ENCODE assay signal across 22 cellular contexts in genomic region chr7:246451-246850, GRCh38. TPM values are rescaled to one million over a fixed set of nuclear protein-coding genes. Genes with fewer than 3 reads are reported as not detected.
A peak's percentile ranks its signal among the peaks of the same experiment; 100 is the strongest.
DNase-seq lines count a peak whose midpoint lies in the region; ATAC-seq and TF ChIP-seq lines count a peak whose summit lies in the region.
"Had no signal": no experiment of that assay in that cellular context is flagged by ENCODE, and none has a peak within 500 bp of the region (broad histone marks: within the 10 kb centered on the region; RNA-seq: fewer than 3 reads in every experiment).

No MANE protein-coding gene starts in this region.

- DNase-seq in WTC11 (ENCODE audit: low spot score) = no peak
- no peak for DNase-seq in chondrocyte (ENCODE audit: low spot score)
- DNase-seq in nephron progenitor cell = no peak
- no peak for DNase-seq in LoVo (ENCODE audit: low spot score)
- no peak for DNase-seq in activated CD4-positive, alpha-beta T cell treated with anti-CD3 and anti-CD28 coated beads, Interleukin-2, amount 50 U/mL, for 4 hours
- DNase-seq: C1 segment of cervical spinal cord, Calu3, COR-L47, DMS53, DMS79 treated with DMSO at 0.1 percent for 48 hours, GF-D8, GM23248, H7, HCEC 1CT had no signal

- H3K27ac Mint-ChIP-seq in WTC11 (peak overlapping the region; percentile 38; the same call in 1 of the 2 replicates), chondrocyte (ENCODE audit: unreplicated experiment) (peak overlapping the region; percentile 9), nephron progenitor cell (peak overlapping the region; percentile 72)

- H3K4me1 Mint-ChIP-seq in WTC11 (no peaks in the 10 kb centered on the region), chondrocyte (ENCODE audit: low read depth) (peaks cover under 1% of the 10 kb centered on the region), nephron progenitor cell (peaks cover 13% of the 10 kb centered on the region)

- ATAC-seq in WTC11 (no peak), HG02610 (IDR thresholded peaks at IDR 0.05; ENCODE audit: unreplicated experiment) (no peak), GM21786 (IDR thresholded peaks at IDR 0.05; ENCODE audit: unreplicated experiment) (no peak)

- H3K9me3 Mint-ChIP-seq in WTC11 (no peaks in the 10 kb centered on the region), chondrocyte (ENCODE audit: low read depth) (no peaks in the 10 kb centered on the region), nephron progenitor cell (no peaks in the 10 kb centered on the region)

- H3K4me3 Mint-ChIP-seq in WTC11 = no peak overlapping the region
- H3K4me3 Mint-ChIP-seq in chondrocyte (ENCODE audit: unreplicated experiment) = no peak overlapping the region
- no peak overlapping the region for H3K4me3 Mint-ChIP-seq in nephron progenitor cell
- H3K4me3 Mint-ChIP-seq: CD4-positive, alpha-beta memory T cell had no signal

- no peaks in the 10 kb centered on the region for H3K27me3 Mint-ChIP-seq in WTC11 (ENCODE audit: low read depth)
- H3K27me3 Mint-ChIP-seq in chondrocyte (ENCODE audit: low read depth) = no peaks in the 10 kb centered on the region
- H3K27me3 Mint-ChIP-seq in nephron progenitor cell (ENCODE audit: low read depth, poor library complexity) = peaks cover 6% of the 10 kb centered on the region

- CTCF ChIA-PET in WTC11 (lab: Charles Lee) = interaction anchor here (0.8 kb wide), 1 partner anchor 26 kb away, joined by 3 read pairs; no protein-coding TSS in a partner anchor

- H3K36me3 Mint-ChIP-seq in WTC11 (peaks cover 15% of the 10 kb centered on the region), chondrocyte (ENCODE audit: low read depth) (peaks cover 9% of the 10 kb centered on the region), nephron progenitor cell (ENCODE audit: low read depth) (no peaks in the 10 kb centered on the region)
- H3K36me3 Mint-ChIP-seq: CD4-positive, alpha-beta memory T cell had no signal

- POLR2A ChIA-PET in WTC11 (lab: Charles Lee) = no interaction called here

- TF ChIP-seq CTCF in WTC11 (IDR thresholded peaks at IDR 0.05) (no peak), chondrocyte (IDR thresholded peaks at IDR 0.05) (no peak), nephron progenitor cell (IDR thresholded peaks at IDR 0.05) (no peak)

TF ChIP-seq in WTC11, 78 proteins besides CTCF, POLR2A, EP300 and RAD21:
- no peak for TF ChIP-seq NR3C1 (CRISPR knock-in tag; conservative IDR thresholded peaks at IDR 0.05; ENCODE audit: low read depth)
- TF ChIP-seq ARID4B (CRISPR knock-in tag; IDR thresholded peaks at IDR 0.05; ENCODE audit: borderline replicate concordance) = no peak
- TF ChIP-seq ZNF423 (CRISPR knock-in tag; IDR thresholded peaks at IDR 0.05) = no peak
- TF ChIP-seq SOX15 (CRISPR knock-in tag; IDR thresholded peaks at IDR 0.05) = no peak
- TF ChIP-seq ZNF232 (CRISPR knock-in tag; IDR thresholded peaks at IDR 0.05) = no peak
- no peak for TF ChIP-seq TP53 (CRISPR knock-in tag; IDR thresholded peaks at IDR 0.05)
- TF ChIP-seq USF1 (CRISPR knock-in tag; IDR thresholded peaks at IDR 0.05) = no peak

RNA-seq across cellular contexts. Expression of gene FOXL3, which starts 43.5 kb away (rescaled TPM):
- total RNA-seq in WTC11 (2021) (not detected in 3 replicates), chondrocyte (not detected in 3 replicates)
- total RNA-seq: A172; A673; Calu3; CD4-positive, alpha-beta memory T cell; Daoy; G401; GM23248; H1; H7 had no signal

RNA-seq across cellular contexts. Expression of gene FAM20C, which starts 54.1 kb away (rescaled TPM):
- total RNA-seq in WTC11 (2021) (48.0 to 64.9 TPM (median 49.1 TPM) in 3 replicates), chondrocyte (34.4 to 58.1 TPM (median 35.0 TPM) in 3 replicates)

Comparison
In these comparisons a context has a peak if more than half of its experiments do, and no peak if none do; other contexts are left out.
1. H3K27ac Mint-ChIP-seq: peak in every context shown above with its lines; median percentile 72 in nephron progenitor cell; 38 in WTC11; 9 in chondrocyte.